16 cellular contexts compared by ENCODE assay signal in genomic region chr22:47145883-47146282, GRCh38.
DNase-seq lines count a peak whose midpoint lies in the region; ATAC-seq and TF ChIP-seq lines count a peak whose summit lies in the region.
"Had no signal": no experiment of that assay in that cellular context is flagged by ENCODE, and none has a peak within 500 bp of the region (broad histone marks: within the 10 kb centered on the region; RNA-seq: fewer than 3 reads in every experiment).

No MANE protein-coding gene starts in this region.

- no peaks in the 10 kb centered on the region for H3K36me3 ChIP-seq in neural progenitor cell

- no peaks in the 10 kb centered on the region for H3K9me3 ChIP-seq in neural progenitor cell (ENCODE audit: low read depth)
- H3K9me3 ChIP-seq: BLaER1 had no signal

- no peaks in the 10 kb centered on the region for H3K79me2 ChIP-seq in neural progenitor cell (ENCODE audit: low read depth)

- no peaks in the 10 kb centered on the region for H3K27me3 ChIP-seq in neural progenitor cell
- H3K27me3 ChIP-seq: BLaER1 had no signal

- no peak overlapping the region for H3K4me3 Mint-ChIP-seq in central memory CD8-positive, alpha-beta T cell
- no peak overlapping the region for H3K4me3 Mint-ChIP-seq in neural progenitor cell
- H3K4me3 Mint-ChIP-seq: CD14-positive monocyte; CD4-positive, alpha-beta memory T cell had no signal

- H3K4me3 ChIP-seq in neural progenitor cell, result no peak overlapping the region
- H3K4me3 ChIP-seq: BLaER1 had no signal

- H3F3A ChIP-seq in neural progenitor cell (ENCODE audit: low read depth), result no peaks in the 10 kb centered on the region

- DNase-seq in Right ventricle myocardium inferior (ENCODE audit: missing footprints) (peak; percentile 65), cardiac septum (ENCODE audit: low spot score) (no peak), neural progenitor cell (ENCODE audit: low spot score) (no peak), T1000 (lab: John Stamatoyannopoulos, UW) (no peak)
- DNase-seq in central memory CD8-positive, alpha-beta T cell (ENCODE audit: low spot score in 2 of 2), result no peak
- DNase-seq: 8988T; CD4-positive, alpha-beta memory T cell; DMS79 treated with DMSO at 0.1 percent for 48 hours; GF-D8; GOT3; H7 had no signal

- peak overlapping the region; percentile 44 for H3K27ac Mint-ChIP-seq in central memory CD8-positive, alpha-beta T cell (ENCODE audit: low read depth)
- H3K27ac Mint-ChIP-seq in neural progenitor cell, result peak overlapping the region; percentile 13
- H3K27ac Mint-ChIP-seq: CD14-positive monocyte had no signal

- intact Hi-C loops in Right ventricle myocardium inferior (cut with DNase I), result no loop called here
- intact Hi-C loops in cardiac septum (cut with DNase I), result no loop called here

- H3K4me1 Mint-ChIP-seq in central memory CD8-positive, alpha-beta T cell, result no peaks in the 10 kb centered on the region
- H3K4me1 Mint-ChIP-seq in neural progenitor cell, result peaks cover 3% of the 10 kb centered on the region
- H3K4me1 Mint-ChIP-seq: CD14-positive monocyte; CD4-positive, alpha-beta memory T cell had no signal

- H3K4me2 ChIP-seq in neural progenitor cell, result no peak overlapping the region
- H3K4me2 ChIP-seq: BLaER1 had no signal

- H3K4me1 ChIP-seq in neural progenitor cell, result no peaks in the 10 kb centered on the region

- no peaks in the 10 kb centered on the region for H4K20me1 ChIP-seq in neural progenitor cell (ENCODE audit: low read depth)

- ATAC-seq in Right ventricle myocardium inferior, result no peak
- ATAC-seq in central memory CD8-positive, alpha-beta T cell (replicated peaks; ENCODE audit: extremely low read depth, poor library complexity, severe bottlenecking), result no peak
- ATAC-seq in HG02973 (IDR thresholded peaks at IDR 0.05; ENCODE audit: unreplicated experiment), result no peak
- ATAC-seq in GM19324 (IDR thresholded peaks at IDR 0.05; ENCODE audit: low FRiP score, unreplicated experiment), result no peak
- ATAC-seq: HepG2 had no signal

- H3K9me3 Mint-ChIP-seq in central memory CD8-positive, alpha-beta T cell, result no peaks in the 10 kb centered on the region
- no peaks in the 10 kb centered on the region for H3K9me3 Mint-ChIP-seq in neural progenitor cell
- H3K9me3 Mint-ChIP-seq: CD14-positive monocyte; CD4-positive, alpha-beta memory T cell had no signal

- H2AFZ ChIP-seq in neural progenitor cell (replicated peaks), result no peak overlapping the region

- H3K36me3 Mint-ChIP-seq in central memory CD8-positive, alpha-beta T cell (ENCODE audit: insufficient read depth), result peaks cover 8% of the 10 kb centered on the region
- no peaks in the 10 kb centered on the region for H3K36me3 Mint-ChIP-seq in neural progenitor cell

- no peak overlapping the region for H3K27ac ChIP-seq in neural progenitor cell
- H3K27ac ChIP-seq: BLaER1 had no signal

- TF ChIP-seq CTCF in neural progenitor cell (IDR thresholded peaks at IDR 0.05), result no peak

- H3K27me3 Mint-ChIP-seq in central memory CD8-positive, alpha-beta T cell, result no peaks in the 10 kb centered on the region
- H3K27me3 Mint-ChIP-seq in neural progenitor cell (ENCODE audit: insufficient read depth, low read depth), result no peaks in the 10 kb centered on the region
- H3K27me3 Mint-ChIP-seq: CD4-positive, alpha-beta memory T cell had no signal

- no peak overlapping the region for H3K9ac ChIP-seq in neural progenitor cell
- H3K9ac ChIP-seq: BLaER1 had no signal
